In the genomic region with DNA sequence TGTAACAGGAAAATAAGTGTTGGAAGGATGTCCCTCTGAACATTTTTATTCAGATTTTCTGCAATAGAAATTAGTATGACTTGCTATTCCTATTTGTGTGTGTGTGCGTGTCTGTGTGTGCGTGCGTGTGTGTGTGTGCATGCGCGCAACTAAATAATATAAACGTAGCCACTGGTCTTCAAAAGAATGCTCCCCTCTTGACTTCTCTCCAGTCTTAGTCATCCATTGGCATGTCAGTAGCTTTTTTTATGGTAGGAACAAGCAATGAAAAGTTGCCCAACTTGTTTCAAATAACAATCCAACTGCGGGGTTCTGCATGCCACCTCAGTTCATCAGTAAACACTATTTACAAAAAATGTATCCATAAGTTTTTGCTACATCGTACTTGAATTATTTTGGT, we compare ENCODE assay signal across 16 cellular contexts.
DNase-seq lines count a peak whose midpoint lies in the region; ATAC-seq and TF ChIP-seq lines count a peak whose summit lies in the region.
"Had no signal": no experiment of that assay in that cellular context is flagged by ENCODE, and none has a peak within 500 bp of the region (broad histone marks: within the 10 kb centered on the region; RNA-seq: fewer than 3 reads in every experiment).

No MANE protein-coding gene starts in this region.

- no peak overlapping the region for H2BK12ac ChIP-seq in mesenchymal stem cell (ENCODE audit: low read length in 2 of 2)

- no peaks in the 10 kb centered on the region for H3K9me3 ChIP-seq in mesenchymal stem cell (ENCODE audit: control insufficient read depth, low read length)

- no peak overlapping the region for H3K18ac ChIP-seq in mesenchymal stem cell (ENCODE audit: low read depth in 1 of 2, low read length in 2 of 2)

- H4K91ac ChIP-seq in mesenchymal stem cell (ENCODE audit: low read length), result no peak overlapping the region

- H3K14ac ChIP-seq in mesenchymal stem cell (ENCODE audit: low read length in 2 of 2), result no peak overlapping the region

- peaks cover 15% of the 10 kb centered on the region for H3K79me1 ChIP-seq in mesenchymal stem cell (replicated peaks; ENCODE audit: low read length, poor library complexity, severe bottlenecking)

- no peak overlapping the region for H2BK15ac ChIP-seq in mesenchymal stem cell (ENCODE audit: low read depth, poor library complexity, severe bottlenecking)

- no peaks in the 10 kb centered on the region for H3K36me3 ChIP-seq in mesenchymal stem cell (ENCODE audit: control insufficient read depth in 1 of 2, insufficient read depth in 2 of 2, low read depth in 1 of 2, low read length in 2 of 2)

- H3K23ac ChIP-seq in mesenchymal stem cell (ENCODE audit: low read length in 2 of 2), result no peak overlapping the region

- H3K27me3 ChIP-seq in mesenchymal stem cell (ENCODE audit: control insufficient read depth in 1 of 2, insufficient read depth in 1 of 2, low read length in 2 of 2), result no peaks in the 10 kb centered on the region

- no peak overlapping the region for H2AFZ ChIP-seq in mesenchymal stem cell (ENCODE audit: low read depth, low read length)

- no peak overlapping the region for H3K4me3 ChIP-seq in cardiac fibroblast (replicated peaks in 1 of 2; ENCODE audit: low read depth in 2 of 2, low read length in 2 of 2)
- no peak overlapping the region for H3K4me3 ChIP-seq in mesenchymal stem cell (ENCODE audit: insufficient read depth in 1 of 2, low read depth in 1 of 2, low read length in 2 of 2)

- no peak overlapping the region for H3K4ac ChIP-seq in mesenchymal stem cell (ENCODE audit: low read depth in 1 of 2, low read length in 2 of 2)

- no peak for TF ChIP-seq CTCF in cardiac fibroblast (IDR thresholded peaks at IDR 0.05; ENCODE audit: low read depth, low read length)

- H2AK5ac ChIP-seq in mesenchymal stem cell (ENCODE audit: low read length, severe bottlenecking), result no peak overlapping the region

- DNase-seq in AG08396 (ENCODE audit: low spot score), result peak; percentile 76
- peak; percentile 41 for DNase-seq in HS-27A (ENCODE audit: low read depth)
- peak; percentile 25 to 70 for DNase-seq in cardiac fibroblast (ENCODE audit: low read depth in 2 of 2)
- DNase-seq in mesenchymal stem cell, result peak; percentile 96
- no peak for DNase-seq in mucosa of gallbladder (ENCODE audit: low spot score)
- DNase-seq in activated CD4-positive, CD25-positive, alpha-beta regulatory T cell treated with anti-CD3 and anti-CD28 coated beads, Interleukin-2, amount 50 U/mL, for 72 hours, result no peak
- DNase-seq: activated CD8-positive, alpha-beta memory T cell treated with anti-CD3 and anti-CD28 coated beads, Interleukin-2, amount 10 ng/mL, durations not matched to agents 7 days and 5 days; activated naive CD8-positive, alpha-beta T cell treated with anti-CD3 and anti-CD28 coated beads, Interleukin-2, amount 50 U/mL, for 24 hours; CD4-positive, CD25-positive, alpha-beta regulatory T cell; hippocampal formation; NCI-H1105 treated with DMSO at 0.1 percent for 48 hours; NCI-H510A; stimulated activated CD4-positive, alpha-beta T cell treated with anti-CD3 and anti-CD28 coated beads, Interleukin-1b, Interleukin-23, amount 100 ng/mL, for 48 hours had no signal

- no peak for ATAC-seq in HG02840 (IDR thresholded peaks at IDR 0.05; ENCODE audit: low FRiP score, unreplicated experiment)
- ATAC-seq in HG03280 (IDR thresholded peaks at IDR 0.05; ENCODE audit: unreplicated experiment), result no peak
- ATAC-seq: activated CD8-positive, alpha-beta memory T cell treated with anti-CD3 and anti-CD28 coated beads, Interleukin-2, amount 10 ng/mL, durations not matched to agents 7 days and 5 days; activated naive CD8-positive, alpha-beta T cell treated with anti-CD3 and anti-CD28 coated beads, Interleukin-2, amount 50 U/mL, for 24 hours had no signal

- no peak overlapping the region for H3K9ac ChIP-seq in mesenchymal stem cell (ENCODE audit: low read length)

- H4K8ac ChIP-seq in mesenchymal stem cell (ENCODE audit: low read length), result no peak overlapping the region

- no peak overlapping the region for H2BK120ac ChIP-seq in mesenchymal stem cell (ENCODE audit: low read depth, low read length)

- no peak overlapping the region for H3K4me2 ChIP-seq in mesenchymal stem cell (ENCODE audit: low read length, poor library complexity, severe bottlenecking)

- peaks cover 5% of the 10 kb centered on the region for H3K4me1 ChIP-seq in mesenchymal stem cell (ENCODE audit: control insufficient read depth, insufficient read depth, low read depth, low read length)

- WGBS in mesenchymal stem cell, result 0% methylated on average over 1 of the region's 8 CpGs

- no peak overlapping the region for H3K27ac ChIP-seq in mesenchymal stem cell (ENCODE audit: low read length, poor library complexity, severe bottlenecking)
- H3K27ac ChIP-seq: VCaP had no signal

- H2BK5ac ChIP-seq in mesenchymal stem cell (ENCODE audit: low read depth, low read length, poor library complexity, severe bottlenecking), result no peak overlapping the region

Comparison
In these comparisons a context has a peak if more than half of its experiments do, and no peak if none do; other contexts are left out.
1. DNase-seq: peak in AG08396 (single experiment), HS-27A (single experiment), cardiac fibroblast (2 of 2) and mesenchymal stem cell (single experiment); none in mucosa of gallbladder (single experiment) and activated CD4-positive, CD25-positive, alpha-beta regulatory T cell treated with anti-CD3 and anti-CD28 coated beads, Interleukin-2, amount 50 U/mL, for 72 hours (single experiment).